14 cellular contexts compared by ENCODE assay signal in the genomic region with DNA sequence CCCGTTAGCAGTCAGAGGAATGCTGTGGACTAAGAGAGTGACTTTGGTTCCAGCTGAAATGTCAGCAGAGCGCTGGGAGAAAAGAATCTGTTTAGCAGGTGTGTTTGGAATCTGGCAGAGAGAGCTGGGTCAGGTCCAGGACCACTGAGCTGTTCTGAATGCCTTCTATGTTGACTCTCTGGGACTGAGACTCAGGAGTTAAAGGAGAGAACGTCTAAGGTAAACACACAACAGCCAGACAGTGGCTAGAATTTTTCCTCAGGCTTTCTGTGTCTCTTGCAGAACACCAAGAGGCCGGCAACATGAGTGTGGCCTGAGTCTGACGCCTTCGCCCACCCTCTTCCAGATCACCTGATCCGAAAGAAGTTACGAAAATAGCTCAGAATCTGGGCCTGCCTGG.
DNase-seq lines count a peak whose midpoint lies in the region; ATAC-seq and TF ChIP-seq lines count a peak whose summit lies in the region.
"Had no signal": no experiment of that assay in that cellular context is flagged by ENCODE, and none has a peak within 500 bp of the region (broad histone marks: within the 10 kb centered on the region; RNA-seq: fewer than 3 reads in every experiment).

No MANE protein-coding gene starts in this region.

- H3K9me3 Mint-ChIP-seq in immature natural killer cell = no peaks in the 10 kb centered on the region
- H3K9me3 Mint-ChIP-seq: activated B cell treated with CpG ODN at 0.5 μM for 24 hours; activated T-helper 2 cell treated with anti-CD3 and anti-CD28 coated beads, Interferon-gamma antibody, Interleukin-2, Interleukin-4, amounts not matched to agents 10 μg/mL and 5 μg/mL and 100 μg/mL, durations not matched to agents 14 hours and 24 hours and 36 hours had no signal

- TF ChIP-seq CTCF in body of pancreas (IDR thresholded peaks at IDR 0.05) = no peak
- TF ChIP-seq CTCF in left lung (IDR thresholded peaks at IDR 0.05) = no peak
- TF ChIP-seq CTCF in gastrocnemius medialis (IDR thresholded peaks at IDR 0.05 in 4 of 5, conservative IDR thresholded peaks at IDR 0.05 in 1 of 5) = no peak

- ATAC-seq in body of pancreas (peak; percentile 97), left lung (peak; percentile 73), gastrocnemius medialis (peak; percentile 78 to 90), HG03045 (IDR thresholded peaks at IDR 0.05; ENCODE audit: unreplicated experiment) (no peak), GM21825 (IDR thresholded peaks at IDR 0.05; ENCODE audit: unreplicated experiment) (no peak)

- intact Hi-C loops in body of pancreas (cut with DNase I) (no loop called here), left lung (cut with DNase I) (no loop called here), gastrocnemius medialis (cut with DNase I; ENCODE audit: low total_unique reads) (loop anchor here (5.0 kb wide), 1 partner anchor 107 kb away; a partner anchor contains a TSS)

- no peaks in the 10 kb centered on the region for H3K36me3 Mint-ChIP-seq in immature natural killer cell

- peak in 1 of 3 donors; percentile 12 for TF ChIP-seq POLR2A in body of pancreas (IDR thresholded peaks at IDR 0.05)
- no peak for TF ChIP-seq POLR2A in gastrocnemius medialis (IDR thresholded peaks at IDR 0.05)

- H3K4me1 Mint-ChIP-seq in immature natural killer cell = peaks cover 9 to 13% of the 10 kb centered on the region in 2 donors

- H3K27ac ChIP-seq in body of pancreas (peak overlapping the region; percentile 67 to 82 (median 70)), left lung (no peak overlapping the region), gastrocnemius medialis (peak overlapping the region; percentile 80 to 90 (median 83))

- no peaks in the 10 kb centered on the region for H3K27me3 ChIP-seq in body of pancreas
- no peaks in the 10 kb centered on the region for H3K27me3 ChIP-seq in left lung
- H3K27me3 ChIP-seq in gastrocnemius medialis = no peaks in the 10 kb centered on the region

- H3K27ac Mint-ChIP-seq in immature natural killer cell = no peak overlapping the region
- H3K27ac Mint-ChIP-seq: activated B cell treated with CpG ODN at 0.5 μM for 24 hours; activated T-helper 2 cell treated with anti-CD3 and anti-CD28 coated beads, Interferon-gamma antibody, Interleukin-2, Interleukin-4, amounts not matched to agents 10 μg/mL and 5 μg/mL and 100 μg/mL, durations not matched to agents 14 hours and 24 hours and 36 hours had no signal

- H3K36me3 ChIP-seq in body of pancreas (replicated peaks in 1 of 2; ENCODE audit: insufficient read depth in 1 of 2, low read depth in 2 of 2) (no peaks in the 10 kb centered on the region), left lung (no peaks in the 10 kb centered on the region), gastrocnemius medialis (no peaks in the 10 kb centered on the region)

- H3K4me1 ChIP-seq in body of pancreas (peaks cover 54% of the 10 kb centered on the region), left lung (no peaks in the 10 kb centered on the region), gastrocnemius medialis (peaks cover 34 to 55% of the 10 kb centered on the region in 2 donors)

- in situ Hi-C loops in gastrocnemius medialis (cut with MboI; ENCODE audit: low sequenced_read_pairs in 4 of 4) = no loop called here

- WGBS in body of pancreas, 2 donors = 11 to 16% methylated on average over 8 of the region's 8 CpGs

- H3K9me3 ChIP-seq in body of pancreas (no peaks in the 10 kb centered on the region), left lung (no peaks in the 10 kb centered on the region), gastrocnemius medialis (no peaks in the 10 kb centered on the region)

- DNase-seq in NCI-H2029 (lab: John Stamatoyannopoulos, UW) (peak; percentile 45), body of pancreas (peak; percentile 83 to 91 (median 90)), left lung (peak in 1 of 2 donors; percentile 34), gastrocnemius medialis (peak; percentile 50 to 72), immature natural killer cell (no peak)
- DNase-seq: activated B cell treated with CpG ODN at 0.5 μM for 24 hours; central memory CD4-positive, alpha-beta T cell; COR-L47; effector CD4-positive, alpha-beta T cell; NCI-H1417 treated with DMSO at 0.1 percent for 48 hours; SHP77 had no signal

- H3K4me3 Mint-ChIP-seq in immature natural killer cell = no peak overlapping the region
- H3K4me3 Mint-ChIP-seq: activated B cell treated with CpG ODN at 0.5 μM for 24 hours had no signal

- H3K4me3 ChIP-seq in body of pancreas (no peak overlapping the region), left lung (no peak overlapping the region), gastrocnemius medialis (peak overlapping the region in 3 of 4 donors; percentile 5 to 37 (median 25))

- peaks cover 0 to 2% (median 0%) of the 10 kb centered on the region in 3 donors for H3K27me3 Mint-ChIP-seq in immature natural killer cell (ENCODE audit: low read depth in 3 of 3)
- H3K27me3 Mint-ChIP-seq: activated B cell treated with CpG ODN at 0.5 μM for 24 hours had no signal

Comparison
In these comparisons a context has a peak if more than half of its experiments do, and no peak if none do; other contexts are left out.
1. DNase-seq: peak in NCI-H2029 (single experiment), body of pancreas (4 of 4) and gastrocnemius medialis (2 of 2); none in immature natural killer cell (0 of 3).
2. ATAC-seq: peak in body of pancreas (single experiment), left lung (single experiment) and gastrocnemius medialis (2 of 2); none in HG03045 (single experiment) and GM21825 (single experiment).
3. H3K27ac ChIP-seq: peak in body of pancreas (4 of 4) and gastrocnemius medialis (4 of 4); none in left lung (0 of 2).
4. H3K4me3 ChIP-seq: peak in gastrocnemius medialis (3 of 4); none in body of pancreas (0 of 2) and left lung (0 of 2).